ENCODE assay signal across 9 cellular contexts in genomic region chr2:222424729-222425671, GRCh38. TPM values are rescaled to one million over a fixed set of nuclear protein-coding genes. Genes with fewer than 3 reads are reported as not detected.
DNase-seq lines count a peak whose midpoint lies in the region; ATAC-seq, FAIRE-seq and TF ChIP-seq lines count a peak whose summit lies in the region.
"Had no signal": no experiment of that assay in that cellular context is flagged by ENCODE, and none has a peak within 500 bp of the region (broad histone marks: within the 10 kb centered on the region; RNA-seq: fewer than 3 reads in every experiment).

No MANE protein-coding gene starts in this region.

- BruUV-seq in MCF 10A (replicated peaks; lab: Mats Ljungman, UMichigan): no TSS peak

- H3K27me3 Mint-ChIP-seq in GM23338 (ENCODE audit: insufficient read depth, low read depth, poor library complexity) (peaks cover 61% of the 10 kb centered on the region), MCF 10A (ENCODE audit: insufficient read depth, unreplicated experiment) (no peaks in the 10 kb centered on the region)
- no peaks in the 10 kb centered on the region for H3K27me3 Mint-ChIP-seq in stimulated activated memory B cell treated with anti-CD40 and anti-IgM and Interleukin-4, amounts not matched to agents 10 μg/mL and 1 μg/mL and 100 μg/mL, for 72 hours

- H3K36me3 ChIP-seq in GM23338 (ENCODE audit: insufficient read depth) (no peaks in the 10 kb centered on the region), RWPE2 (ENCODE audit: low read depth) (no peaks in the 10 kb centered on the region)

- intact Hi-C loops in MCF 10A (cut with micrococcal nuclease): loop anchor here (1.0 to 5.0 kb wide), 2 partner anchors 94 to 132 kb away; no protein-coding TSS in a partner anchor

- ATAC-seq in GM23338 (peak; percentile 61), RWPE2 (ENCODE audit: low read depth) (peak; percentile 26)
- ATAC-seq in stimulated activated memory B cell treated with anti-CD40 and anti-IgM and Interleukin-4, amounts not matched to agents 10 μg/mL and 1 μg/mL and 100 μg/mL, for 72 hours: peak; percentile 52

- peaks cover 10% of the 10 kb centered on the region for H4K20me1 ChIP-seq in GM23338 (replicated peaks; ENCODE audit: insufficient read depth)

- H3K9me3 Mint-ChIP-seq in GM23338 (no peaks in the 10 kb centered on the region), MCF 10A (ENCODE audit: unreplicated experiment) (peaks cover 5% of the 10 kb centered on the region)
- H3K9me3 Mint-ChIP-seq in stimulated activated memory B cell treated with anti-CD40 and anti-IgM and Interleukin-4, amounts not matched to agents 10 μg/mL and 1 μg/mL and 100 μg/mL, for 72 hours: no peaks in the 10 kb centered on the region

- TF ChIP-seq POLR2A in GM12891 (IDR thresholded peaks at IDR 0.05; ENCODE audit: low read depth, low read length) (no peak), erythroblast (IDR thresholded peaks at IDR 0.05; ENCODE audit: low read length) (no peak)

- H3K27ac Mint-ChIP-seq in GM23338 (no peak overlapping the region), MCF 10A (ENCODE audit: low read depth, unreplicated experiment) (no peak overlapping the region)
- peak overlapping the region; percentile 81 for H3K27ac Mint-ChIP-seq in stimulated activated memory B cell treated with anti-CD40 and anti-IgM and Interleukin-4, amounts not matched to agents 10 μg/mL and 1 μg/mL and 100 μg/mL, for 72 hours

- no peaks in the 10 kb centered on the region for H3K9me3 ChIP-seq in RWPE2 (ENCODE audit: severe bottlenecking)

- H3K4me1 Mint-ChIP-seq in GM23338 (peaks cover 19% of the 10 kb centered on the region; the same call in 2 of the 3 replicates), MCF 10A (ENCODE audit: insufficient read depth, unreplicated experiment) (peaks cover 33% of the 10 kb centered on the region)
- H3K4me1 Mint-ChIP-seq in stimulated activated memory B cell treated with anti-CD40 and anti-IgM and Interleukin-4, amounts not matched to agents 10 μg/mL and 1 μg/mL and 100 μg/mL, for 72 hours: peaks cover 52% of the 10 kb centered on the region

- H3K4me1 ChIP-seq in GM23338 (ENCODE audit: insufficient read depth) (peaks cover 11% of the 10 kb centered on the region; the same call in 1 of the 2 replicates), RWPE2 (ENCODE audit: insufficient read depth, poor library complexity, severe bottlenecking) (peaks cover 6% of the 10 kb centered on the region)

- H3K4me3 ChIP-seq in GM23338: peak overlapping the region; percentile 66
- H3K4me3 ChIP-seq in RWPE2 (ENCODE audit: severe bottlenecking): peak overlapping the region; percentile 47

- no peaks in the 10 kb centered on the region for H3F3A ChIP-seq in GM23338 (replicated peaks; ENCODE audit: low read depth)

- TF ChIP-seq CTCF in GM23338 (conservative IDR thresholded peaks at IDR 0.05; ENCODE audit: low read depth in 2 of 2): no peak
- TF ChIP-seq CTCF in RWPE2 (IDR thresholded peaks at IDR 0.05; ENCODE audit: poor library complexity, severe bottlenecking): no peak
- TF ChIP-seq CTCF in MCF 10A (IDR thresholded peaks at IDR 0.05; ENCODE audit: unreplicated experiment): no peak

- H3K4me3 Mint-ChIP-seq in GM23338: peak overlapping the region; percentile 77
- H3K4me3 Mint-ChIP-seq in MCF 10A (ENCODE audit: unreplicated experiment): peak overlapping the region; percentile 82
- H3K4me3 Mint-ChIP-seq in stimulated activated memory B cell treated with anti-CD40 and anti-IgM and Interleukin-4, amounts not matched to agents 10 μg/mL and 1 μg/mL and 100 μg/mL, for 72 hours: peak overlapping the region; percentile 84

- CTCF ChIA-PET in MCF 10A (lab: Yijun Ruan, JAX): interaction anchor here (0.6 to 0.9 kb wide), 3 partner anchors 32 to 107 kb away, joined by 3 read pairs; no protein-coding TSS in a partner anchor

- H2AFZ ChIP-seq in GM23338: peak overlapping the region; percentile 85; the same call in 1 of the 2 replicates

- POLR2A ChIA-PET in MCF 10A (lab: Yijun Ruan, JAX): interaction anchor here (0.7 to 6.0 kb wide), 8 partner anchors 22 to 107 kb away, joined by 3 to 61 read pairs (median 5); no protein-coding TSS in a partner anchor

- H3K27ac ChIP-seq in GM23338 (ENCODE audit: low read depth) (no peak overlapping the region), RWPE2 (ENCODE audit: poor library complexity, severe bottlenecking) (no peak overlapping the region)

- H3K4me2 ChIP-seq in GM23338: peak overlapping the region; percentile 84

- peaks cover 99% of the 10 kb centered on the region for H3K27me3 ChIP-seq in GM23338 (ENCODE audit: insufficient read depth)
- H3K27me3 ChIP-seq in RWPE2 (ENCODE audit: insufficient read depth, poor library complexity, severe bottlenecking): peaks cover 26% of the 10 kb centered on the region

- H3K79me2 ChIP-seq in GM23338 (replicated peaks; ENCODE audit: insufficient read depth): no peaks in the 10 kb centered on the region

- H3K9me2 ChIP-seq in GM23338 (ENCODE audit: insufficient read depth): no peaks in the 10 kb centered on the region

- FAIRE-seq in GM12891 (lab: Jason Lieb, UNC): peak; percentile 77

- DNase-seq in GM12891 (ENCODE audit: insufficient read length, low spot score) (no peak), GM23338 (ENCODE audit: low spot score) (peak; percentile 73), RWPE2 (ENCODE audit: low spot score) (no peak), MCF 10A (ENCODE audit: unreplicated experiment) (peak; percentile 21), kidney tubule cell (ENCODE audit: low spot score) (peak; percentile 39), OCI-M2 (lab: John Stamatoyannopoulos, UW; ENCODE audit: unreplicated experiment) (no peak), erythroblast (lab: John Stamatoyannopoulos, UW) (no peak)

- H3K36me3 Mint-ChIP-seq in GM23338 (ENCODE audit: low read depth) (no peaks in the 10 kb centered on the region), MCF 10A (ENCODE audit: insufficient read depth, unreplicated experiment) (peaks cover 25% of the 10 kb centered on the region)
- peaks cover 12% of the 10 kb centered on the region for H3K36me3 Mint-ChIP-seq in stimulated activated memory B cell treated with anti-CD40 and anti-IgM and Interleukin-4, amounts not matched to agents 10 μg/mL and 1 μg/mL and 100 μg/mL, for 72 hours

TF ChIP-seq in GM12891, 5 proteins besides CTCF, POLR2A, EP300 and RAD21:
- TF ChIP-seq TAF1 (IDR thresholded peaks at IDR 0.05; ENCODE audit: low read depth, low read length) (0 out of 2 replicates have a peak, but pooled peaks have one; percentile 6), POLR2AphosphoS5 (IDR thresholded peaks at IDR 0.05; ENCODE audit: low read depth, low read length) (no peak), SPI1 (IDR thresholded peaks at IDR 0.05; ENCODE audit: low read depth, low read length) (0 out of 2 replicates have a peak, but pooled peaks have one; percentile 16)

TF ChIP-seq in GM23338, 12 proteins besides CTCF, POLR2A, EP300 and RAD21 (continues in another document):
- TF ChIP-seq POLR2AphosphoS5 (IDR thresholded peaks at IDR 0.05; ENCODE audit: low read depth): no peak
- TF ChIP-seq, protein P1, sequence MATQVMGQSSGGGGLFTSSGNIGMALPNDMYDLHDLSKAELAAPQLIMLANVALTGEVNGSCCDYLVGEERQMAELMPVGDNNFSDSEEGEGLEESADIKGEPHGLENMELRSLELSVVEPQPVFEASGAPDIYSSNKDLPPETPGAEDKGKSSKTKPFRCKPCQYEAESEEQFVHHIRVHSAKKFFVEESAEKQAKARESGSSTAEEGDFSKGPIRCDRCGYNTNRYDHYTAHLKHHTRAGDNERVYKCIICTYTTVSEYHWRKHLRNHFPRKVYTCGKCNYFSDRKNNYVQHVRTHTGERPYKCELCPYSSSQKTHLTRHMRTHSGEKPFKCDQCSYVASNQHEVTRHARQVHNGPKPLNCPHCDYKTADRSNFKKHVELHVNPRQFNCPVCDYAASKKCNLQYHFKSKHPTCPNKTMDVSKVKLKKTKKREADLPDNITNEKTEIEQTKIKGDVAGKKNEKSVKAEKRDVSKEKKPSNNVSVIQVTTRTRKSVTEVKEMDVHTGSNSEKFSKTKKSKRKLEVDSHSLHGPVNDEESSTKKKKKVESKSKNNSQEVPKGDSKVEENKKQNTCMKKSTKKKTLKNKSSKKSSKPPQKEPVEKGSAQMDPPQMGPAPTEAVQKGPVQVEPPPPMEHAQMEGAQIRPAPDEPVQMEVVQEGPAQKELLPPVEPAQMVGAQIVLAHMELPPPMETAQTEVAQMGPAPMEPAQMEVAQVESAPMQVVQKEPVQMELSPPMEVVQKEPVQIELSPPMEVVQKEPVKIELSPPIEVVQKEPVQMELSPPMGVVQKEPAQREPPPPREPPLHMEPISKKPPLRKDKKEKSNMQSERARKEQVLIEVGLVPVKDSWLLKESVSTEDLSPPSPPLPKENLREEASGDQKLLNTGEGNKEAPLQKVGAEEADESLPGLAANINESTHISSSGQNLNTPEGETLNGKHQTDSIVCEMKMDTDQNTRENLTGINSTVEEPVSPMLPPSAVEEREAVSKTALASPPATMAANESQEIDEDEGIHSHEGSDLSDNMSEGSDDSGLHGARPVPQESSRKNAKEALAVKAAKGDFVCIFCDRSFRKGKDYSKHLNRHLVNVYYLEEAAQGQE (IDR thresholded peaks at IDR 0.05; ENCODE audit: unreplicated experiment): no peak

RNA-seq across cellular contexts. Expression of gene SGPP2, which starts 0.7 kb away (rescaled TPM):
- polyA plus RNA-seq in GM12891 (2012; ENCODE audit: low read depth, missing spikeins): 16.4 TPM
- not detected in 2 replicates for total RNA-seq in GM23338 (2014; rRNA removed; shearing (Covaris generic))
- polyA plus RNA-seq in GM23338 (2016; fragmentation: Nextera tagmentation; extraction: Ambion mirVana): 0.08 and 0.09 TPM in 2 replicates
- 33.3 and 47.4 TPM in 2 replicates for total RNA-seq in MCF 10A (2022)
- total RNA-seq: HT1080 had no signal

Comparison
In these comparisons a context has a peak if more than half of its experiments do, and no peak if none do; other contexts are left out.
1. DNase-seq: peak in GM23338 (single experiment), MCF 10A (single experiment) and kidney tubule cell (single experiment); none in GM12891 (single experiment), RWPE2 (single experiment), OCI-M2 (single experiment) and erythroblast (0 of 2).
2. RNA of gene SGPP2, which starts 0.7 kb away (total RNA-seq): 33.3 to 47.4 TPM in MCF 10A; not detected in GM23338; every median in the first group is over 10 times any median in the second.
3. Peak in every context shown above with its lines, with median percentiles within 50 percentile points of each other: ATAC-seq and H3K4me3 Mint-ChIP-seq.